ENCODE assay signal across 14 cellular contexts in the genomic region with DNA sequence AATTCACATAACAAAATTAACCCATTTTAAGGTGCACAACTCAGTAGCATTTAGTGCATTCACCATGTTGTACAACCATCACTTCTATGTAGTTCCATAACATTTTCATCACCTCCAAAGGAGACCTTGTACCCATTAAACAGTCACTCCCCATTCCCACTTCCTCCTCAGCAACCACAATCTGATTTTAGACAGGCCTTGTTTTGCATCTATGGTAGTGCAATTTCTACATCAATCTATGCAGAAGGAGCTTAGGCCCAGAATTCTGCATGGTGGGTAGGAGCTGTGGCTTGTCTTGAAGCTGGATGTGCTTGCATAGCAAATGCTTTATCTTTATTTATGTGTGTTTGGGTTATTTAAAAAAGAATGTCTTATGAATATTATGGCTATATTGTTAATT. TPM values are rescaled to one million over a fixed set of nuclear protein-coding genes. Genes with fewer than 3 reads are reported as not detected.
A peak's percentile ranks its signal among the peaks of the same experiment; 100 is the strongest.
DNase-seq lines count a peak whose midpoint lies in the region; ATAC-seq and TF ChIP-seq lines count a peak whose summit lies in the region.
"Had no signal": no experiment of that assay in that cellular context is flagged by ENCODE, and none has a peak within 500 bp of the region (broad histone marks: within the 10 kb centered on the region; RNA-seq: fewer than 3 reads in every experiment).

No MANE protein-coding gene starts in this region.

- peak overlapping the region in 1 of 3 donors; percentile 56 for H3K4me3 Mint-ChIP-seq in T-cell
- peak overlapping the region; percentile 30 to 86 (median 75) for H3K4me3 Mint-ChIP-seq in naive B cell

- H3K27ac Mint-ChIP-seq in T-cell (peak overlapping the region; percentile 11 to 84), naive B cell (peak overlapping the region; percentile 100)

- H3K27ac ChIP-seq in HL-60 (replicated peaks): no peak overlapping the region
- H3K27ac ChIP-seq: testis had no signal

- H3K27me3 ChIP-seq in HL-60 (ENCODE audit: insufficient read depth, poor library complexity, severe bottlenecking): no peaks in the 10 kb centered on the region
- H3K27me3 ChIP-seq: Peyer's patch, testis had no signal

- DNase-seq in Daoy (ENCODE audit: low read depth): peak; percentile 16
- DNase-seq in HL-60 (ENCODE audit: low read depth in 1 of 2, low spot score in 1 of 2): peak; percentile 64 to 82
- no peak for DNase-seq in T-cell
- DNase-seq in naive B cell: no peak
- no peak for DNase-seq in HPDE6-E6E7 (ENCODE audit: extremely low spot score)
- DNase-seq in UCSD-AML1 (lab: John Stamatoyannopoulos, UW; ENCODE audit: unreplicated experiment): no peak
- DNase-seq: activated CD8-positive, alpha-beta memory T cell treated with anti-CD3 and anti-CD28 coated beads, Interleukin-2, amount 50 U/mL, for 4 hours; NCI-H2081 treated with DMSO at 0.1 percent for 48 hours; T-helper 9 cell; testis had no signal

- POLR2A ChIA-PET in T-cell (lab: Charles Lee): interaction anchor here (0.6 to 1.0 kb wide), 2 partner anchors 43 to 138 kb away, joined by 3 to 4 read pairs; a partner anchor contains a TSS

- peaks cover 40 to 67% (median 47%) of the 10 kb centered on the region in 3 donors for H3K4me1 Mint-ChIP-seq in T-cell
- H3K4me1 Mint-ChIP-seq in naive B cell: peaks cover 60 to 73% (median 64%) of the 10 kb centered on the region in 3 donors

- ATAC-seq in T-cell (replicated peaks in 1 of 4) (no peak), naive B cell (ENCODE audit: low read depth in 2 of 2) (peak; percentile 7 to 10), HG03139 (IDR thresholded peaks at IDR 0.05; ENCODE audit: unreplicated experiment) (no peak)

- H3K9me3 Mint-ChIP-seq in T-cell (no peaks in the 10 kb centered on the region), naive B cell (peaks cover 0 to 2% (median 0%) of the 10 kb centered on the region in 7 donors)

- no peaks in the 10 kb centered on the region for H3K36me3 Mint-ChIP-seq in T-cell
- peaks cover 0 to 2% of the 10 kb centered on the region in 2 donors for H3K36me3 Mint-ChIP-seq in naive B cell

- no peak for TF ChIP-seq CTCF in HL-60 (IDR thresholded peaks at IDR 0.05; ENCODE audit: insufficient read depth, low read length)

- no peak overlapping the region for H3K4me3 ChIP-seq in HL-60 (replicated peaks; ENCODE audit: insufficient read depth, low read length)
- H3K4me3 ChIP-seq: Peyer's patch, testis had no signal

- no peaks in the 10 kb centered on the region for H3K27me3 Mint-ChIP-seq in T-cell
- H3K27me3 Mint-ChIP-seq in naive B cell: no peaks in the 10 kb centered on the region

- CTCF ChIA-PET in T-cell (lab: Charles Lee): interaction anchor here (0.6 to 1.7 kb wide), 3 partner anchors 62 to 1258 kb away, joined by 3 to 15 read pairs (median 5); no protein-coding TSS in a partner anchor

RNA-seq across cellular contexts. Expression of a gene that starts 13.5 kb away (rescaled TPM):
- 0.27 and 0.40 TPM in 2 replicates for total RNA-seq in Daoy (2014; rRNA removed; shearing (Covaris generic))
- 10 to 100 TPM in 3 of 5 donors, 1 to 10 TPM in 2; 6.9 to 25.8 (median 10.8) TPM for total RNA-seq in T-cell
- 1,000 to 10,000 TPM in 2 of 6 donors, 100 to 1,000 TPM in 4; 309 to 1,253 (median 783) TPM for polyA plus RNA-seq in naive B cell (ENCODE audit: low read depth in 6 of 6)
- total RNA-seq: fibroblast of villous mesenchyme, myocyte had no signal

RNA-seq across cellular contexts. Expression of a gene that starts 34.0 kb away (rescaled TPM):
- total RNA-seq in Daoy (2014; rRNA removed; shearing (Covaris generic)): 0.34 and 0.63 TPM in 2 replicates
- 10 to 100 TPM; 23.4 to 44.1 (median 30.3) TPM for total RNA-seq in T-cell
- 1,000 to 10,000 TPM; 2,451 to 5,170 (median 4,939) TPM for polyA plus RNA-seq in naive B cell (ENCODE audit: low read depth in 6 of 6)
- total RNA-seq: fibroblast of villous mesenchyme, myocyte had no signal

RNA-seq across cellular contexts. Expression of a gene that starts 42.8 kb away (rescaled TPM):
- 0.23 and 0.51 TPM in 2 replicates for total RNA-seq in Daoy (2014; rRNA removed; shearing (Covaris generic))
- 10 to 100 TPM in 4 of 5 donors, 1 to 10 TPM in 1; 4.2 to 28.1 (median 17.0) TPM for total RNA-seq in T-cell
- 1,000 to 10,000 TPM in 5 of 6 donors, 100 to 1,000 TPM in 1; 140 to 2,258 (median 1,433) TPM for polyA plus RNA-seq in naive B cell (ENCODE audit: low read depth in 6 of 6)
- total RNA-seq: fibroblast of villous mesenchyme, myocyte had no signal

Comparison
In these comparisons a context has a peak if more than half of its experiments do, and no peak if none do; other contexts are left out.
1. DNase-seq: peak in Daoy (single experiment) and HL-60 (2 of 2); none in T-cell (0 of 34), naive B cell (single experiment), HPDE6-E6E7 (single experiment) and UCSD-AML1 (single experiment).
2. ATAC-seq: peak in naive B cell (2 of 2); none in T-cell (0 of 4) and HG03139 (single experiment).
3. RNA of a gene that starts 34.0 kb away (total RNA-seq): 23.4 to 44.1 TPM in T-cell; 0.34 to 0.63 TPM in Daoy; every median in the first group is over 10 times any median in the second.